In the genomic region with DNA sequence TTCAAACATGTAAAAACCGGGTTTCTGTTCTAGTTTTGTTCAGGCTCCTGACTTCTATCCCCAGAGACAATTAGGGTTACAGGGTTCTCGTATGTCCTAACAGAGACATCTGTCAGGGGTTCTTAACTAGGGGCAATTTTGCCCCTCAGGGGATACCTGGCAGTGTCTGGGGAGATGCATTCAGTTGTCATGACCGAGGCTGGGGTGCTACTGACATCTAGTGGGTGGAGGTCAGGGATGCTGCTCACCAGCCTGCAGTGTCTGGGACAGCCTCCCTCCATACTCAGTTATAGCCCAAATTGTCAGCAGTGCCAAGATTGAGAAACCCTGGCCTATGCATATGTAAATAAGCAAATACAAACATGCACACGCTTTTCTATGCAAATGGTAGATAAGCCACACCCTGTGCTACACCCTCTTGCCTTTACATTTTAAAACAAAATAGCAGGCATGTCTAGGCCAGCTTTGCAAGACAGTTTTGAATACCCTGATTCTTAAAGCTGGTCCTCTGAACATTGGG, we compare ENCODE assay signal across 8 cellular contexts. TPM values are rescaled to one million over a fixed set of nuclear protein-coding genes. Genes with fewer than 3 reads are reported as not detected.
DNase-seq lines count a peak whose midpoint lies in the region; ATAC-seq and TF ChIP-seq lines count a peak whose summit lies in the region.

No MANE protein-coding gene starts in this region.

- peaks cover 75% of the 10 kb centered on the region for H3K36me3 ChIP-seq in BLaER1
- H3K36me3 ChIP-seq in Panc1 (ENCODE audit: control insufficient read depth, insufficient read depth, low read length), result no peaks in the 10 kb centered on the region

- no TSS peak for BruUV-seq in Panc1 (replicated peaks; lab: Mats Ljungman, UMichigan)

- ATAC-seq in GM18909 (IDR thresholded peaks at IDR 0.05; ENCODE audit: poor library complexity, unreplicated experiment) (peak; percentile 80), HG03064 (IDR thresholded peaks at IDR 0.05; ENCODE audit: low read depth, unreplicated experiment) (peak; percentile 50), Panc1 (peak; percentile 93)
- peak; percentile 94 for ATAC-seq in stimulated activated memory B cell treated with anti-CD40 and anti-IgM and Interleukin-4, amounts not matched to agents 10 μg/mL and 1 μg/mL and 100 μg/mL, for 72 hours

- no peaks in the 10 kb centered on the region for H3K9me3 ChIP-seq in BLaER1
- no peaks in the 10 kb centered on the region for H3K9me3 ChIP-seq in Panc1 (ENCODE audit: control insufficient read depth, insufficient read depth, low read depth, low read length)

- no peaks in the 10 kb centered on the region for H3K27me3 ChIP-seq in BLaER1
- no peaks in the 10 kb centered on the region for H3K27me3 ChIP-seq in Panc1 (ENCODE audit: control insufficient read depth, insufficient read depth, low read length)

- H3K4me1 Mint-ChIP-seq in stimulated activated memory B cell treated with anti-CD40 and anti-IgM and Interleukin-4, amounts not matched to agents 10 μg/mL and 1 μg/mL and 100 μg/mL, for 72 hours, result peaks cover 70% of the 10 kb centered on the region

- H3K27ac ChIP-seq in BLaER1 (peak overlapping the region; percentile 49; the same call in 1 of the 2 replicates), Panc1 (ENCODE audit: low read length) (no peak overlapping the region)

- H3K27ac Mint-ChIP-seq in stimulated activated memory B cell treated with anti-CD40 and anti-IgM and Interleukin-4, amounts not matched to agents 10 μg/mL and 1 μg/mL and 100 μg/mL, for 72 hours, result peak overlapping the region; percentile 93

- peaks cover 54% of the 10 kb centered on the region for H3K36me3 Mint-ChIP-seq in stimulated activated memory B cell treated with anti-CD40 and anti-IgM and Interleukin-4, amounts not matched to agents 10 μg/mL and 1 μg/mL and 100 μg/mL, for 72 hours

- intact Hi-C loops in Panc1 (cut with micrococcal nuclease; ENCODE audit: unreplicated experiment), result no loop called here

- POLR2A ChIA-PET in Panc1 (lab: Charles Lee), result interaction anchor here (1.4 kb wide), 1 partner anchor 275 kb away, joined by 4 read pairs; the partner anchor contains the start of gene SOCS1

- DNase-seq in Panc1 (ENCODE audit: low read depth, low spot score) (no peak), cardiac fibroblast (ENCODE audit: low read depth in 2 of 2) (no peak), LoVo (ENCODE audit: low spot score) (no peak), HuH-7.5 (ENCODE audit: low spot score) (no peak)

- H3K9me3 Mint-ChIP-seq in stimulated activated memory B cell treated with anti-CD40 and anti-IgM and Interleukin-4, amounts not matched to agents 10 μg/mL and 1 μg/mL and 100 μg/mL, for 72 hours, result no peaks in the 10 kb centered on the region

- peak overlapping the region; percentile 77 for H3K4me2 ChIP-seq in BLaER1

- TF ChIP-seq CTCF in Panc1 (IDR thresholded peaks at IDR 0.05) (peak; percentile 83), cardiac fibroblast (IDR thresholded peaks at IDR 0.05; ENCODE audit: low read depth, low read length) (peak; percentile 37)

- CTCF ChIA-PET in Panc1 (lab: Charles Lee), result interaction anchor here (0.6 kb wide), 1 partner anchor 125 kb away, joined by 3 read pairs; no protein-coding TSS in a partner anchor

- H4K20me1 ChIP-seq in BLaER1, result no peaks in the 10 kb centered on the region; the same call in 1 of the 2 replicates

- in situ Hi-C loops in Panc1 (cut with HindIII; ENCODE audit: low pct_unique_long_range_greater_than_20kb, low sequenced_read_pairs), result no loop called here

- H3K4me3 Mint-ChIP-seq in stimulated activated memory B cell treated with anti-CD40 and anti-IgM and Interleukin-4, amounts not matched to agents 10 μg/mL and 1 μg/mL and 100 μg/mL, for 72 hours, result peak overlapping the region; percentile 80

- H3K9ac ChIP-seq in BLaER1, result no peak overlapping the region

- H3K4me1 ChIP-seq in BLaER1 (peaks cover 33% of the 10 kb centered on the region), Panc1 (ENCODE audit: control insufficient read depth, insufficient read depth, low read length) (no peaks in the 10 kb centered on the region)

- no peaks in the 10 kb centered on the region for H3K27me3 Mint-ChIP-seq in stimulated activated memory B cell treated with anti-CD40 and anti-IgM and Interleukin-4, amounts not matched to agents 10 μg/mL and 1 μg/mL and 100 μg/mL, for 72 hours

- no peak overlapping the region for H3K4me3 ChIP-seq in BLaER1
- H3K4me3 ChIP-seq in Panc1 (ENCODE audit: low read depth in 2 of 2, low read length in 2 of 2), result no peak overlapping the region
- no peak overlapping the region for H3K4me3 ChIP-seq in cardiac fibroblast (replicated peaks in 1 of 2; ENCODE audit: low read depth in 2 of 2, low read length in 2 of 2)

RNA-seq across cellular contexts. Expression of gene CLEC16A, which starts 37.4 kb away (rescaled TPM):
- total RNA-seq in Panc1 (2021; ENCODE audit: unreplicated experiment), result 21.0 TPM
- polyA plus RNA-seq in Panc1 (2012; ENCODE audit: insufficient read length), result 27.5 TPM

RNA-seq across cellular contexts. Expression of gene DEXI, which starts 39.5 kb away (rescaled TPM):
- 32.2 TPM for total RNA-seq in Panc1 (2021; ENCODE audit: unreplicated experiment)
- polyA plus RNA-seq in Panc1 (2012; ENCODE audit: insufficient read length), result 46.0 TPM
